Comparison of ENCODE assay signal across 8 cellular contexts in the genomic region with DNA sequence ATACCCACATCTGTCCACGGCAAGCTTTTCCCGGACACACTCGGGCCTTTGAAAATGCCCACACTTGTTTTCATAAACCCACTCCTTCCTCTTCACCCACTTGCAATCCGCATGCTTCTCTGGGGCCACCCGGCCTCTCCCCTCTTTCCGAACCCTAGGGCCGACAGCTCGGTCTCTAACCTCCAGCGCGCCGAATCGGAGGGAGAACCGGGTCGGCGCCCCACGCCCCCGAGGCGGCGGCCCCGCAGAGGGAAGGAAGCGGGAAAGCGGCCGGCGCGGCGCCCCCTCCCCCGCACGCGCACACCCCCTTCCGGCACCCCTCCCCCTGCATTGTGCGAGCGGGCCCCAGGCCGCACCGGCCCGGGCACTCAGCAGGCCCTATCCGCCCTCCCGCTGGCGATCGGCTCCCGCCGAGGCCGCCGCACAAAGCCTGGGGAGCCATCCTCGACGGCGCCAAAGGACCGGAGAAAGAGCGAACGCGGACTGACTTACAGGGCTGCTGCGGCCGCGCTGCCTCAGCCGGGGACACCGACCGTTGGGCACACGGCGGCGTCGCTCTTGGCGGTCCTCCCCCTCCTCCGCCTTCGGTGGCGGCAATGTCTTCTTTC. TPM values are rescaled to one million over a fixed set of nuclear protein-coding genes. Genes with fewer than 3 reads are reported as not detected.
A peak's percentile ranks its signal among the peaks of the same experiment; 100 is the strongest.
DNase-seq lines count a peak whose midpoint lies in the region; ATAC-seq and TF ChIP-seq lines count a peak whose summit lies in the region.

No MANE protein-coding gene starts in this region.

- H3K27ac ChIP-seq in HCT116 (ENCODE audit: low read depth, low read length), result peak overlapping the region; percentile 92
- H3K27ac ChIP-seq in cingulate gyrus (ENCODE audit: low read depth, low read length), result peak overlapping the region; percentile 83
- peak overlapping the region; percentile 95 to 96 (median 96) for H3K27ac ChIP-seq in right lobe of liver

- intact Hi-C loops in HCT116 (cut with micrococcal nuclease), result loop anchor here (2.0 kb wide), 1 partner anchor 299 kb away; a partner anchor contains a TSS
- intact Hi-C loops in right lobe of liver (cut with DNase I), result no loop called here

- CTCF ChIA-PET in HCT116 (lab: Charles Lee), result no interaction called here

- peak overlapping the region; percentile 92 for H3K9ac ChIP-seq in HCT116 (ENCODE audit: low read length)

- peaks cover 52% of the 10 kb centered on the region for H3K79me2 ChIP-seq in HCT116 (ENCODE audit: insufficient read depth, low read length)

- no peak for TF ChIP-seq CTCF in HCT116 (IDR thresholded peaks at IDR 0.05 in 2 of 3, conservative IDR thresholded peaks at IDR 0.05 in 1 of 3; ENCODE audit: borderline replicate concordance in 1 of 3, insufficient read depth in 1 of 3, low read depth in 2 of 3, low read length in 2 of 3)
- no peak for TF ChIP-seq CTCF in right lobe of liver (IDR thresholded peaks at IDR 0.05)

- H2AFZ ChIP-seq in HCT116 (ENCODE audit: low read depth, low read length, poor library complexity, severe bottlenecking), result no peak overlapping the region

- peak overlapping the region; percentile 90 for H3K4me2 ChIP-seq in HCT116 (ENCODE audit: low read length)

- H3K36me3 ChIP-seq in HCT116 (ENCODE audit: control insufficient read depth in 1 of 2, insufficient read depth in 2 of 2, low read length in 2 of 2) (peaks cover 0 to 4% of the 10 kb centered on the region in 2 experiments; a peak in 1 of 4 replicates), MG63 (peaks cover 21% of the 10 kb centered on the region), right lobe of liver (no peaks in the 10 kb centered on the region)

- H3K9me2 ChIP-seq in HCT116 (ENCODE audit: insufficient read depth), result no peaks in the 10 kb centered on the region

- H3K9me3 ChIP-seq in HCT116 (ENCODE audit: control insufficient read depth in 1 of 2, insufficient read depth in 1 of 2, low read depth in 1 of 2, low read length in 2 of 2) (no peaks in the 10 kb centered on the region), MG63 (no peaks in the 10 kb centered on the region), right lobe of liver (no peaks in the 10 kb centered on the region)

- peak; percentile 72 for DNase-seq in DMS53 (lab: John Stamatoyannopoulos, UW)
- DNase-seq in DMS53 treated with DMSO at 0.1 percent for 48 hours (lab: John Stamatoyannopoulos, UW; ENCODE audit: unreplicated experiment), result no peak
- no peak for DNase-seq in HCT116 (ENCODE audit: low read depth, low spot score)
- peak; percentile 57 for DNase-seq in MG63
- DNase-seq in activated CD4-positive, CD25-positive, alpha-beta regulatory T cell (lab: John Stamatoyannopoulos, UW), result peak; percentile 30 to 42 (median 32)
- peak; percentile 70 to 74 (median 71) for DNase-seq in right lobe of liver
- peak; percentile 47 to 54 for DNase-seq in stimulated activated CD4-positive, alpha-beta T cell treated with anti-CD3 and anti-CD28 coated beads, Interleukin-4, amount 100 ng/mL, for 48 hours (ENCODE audit: low read depth in 2 of 2)

- TF ChIP-seq POLR2A in HCT116 (IDR thresholded peaks at IDR 0.05; ENCODE audit: borderline replicate concordance, extremely low read depth, insufficient read depth, insufficient read length), result no peak
- TF ChIP-seq POLR2A in right lobe of liver (IDR thresholded peaks at IDR 0.05), result no peak

- peaks cover 14 to 36% of the 10 kb centered on the region in 2 experiments for H3K4me1 ChIP-seq in HCT116 (ENCODE audit: control insufficient read depth in 1 of 2, insufficient read depth in 2 of 2, low read length in 2 of 2)
- peaks cover 0 to 39% (median 18%) of the 10 kb centered on the region in 4 donors for H3K4me1 ChIP-seq in right lobe of liver

- no TSS peak for BruUV-seq in HCT116 (replicated peaks; lab: Mats Ljungman, UMichigan)

- ATAC-seq in HCT116, result peak; percentile 58
- ATAC-seq in right lobe of liver, result peak; percentile 47 to 71 (median 58)

- H4K20me1 ChIP-seq in HCT116 (ENCODE audit: insufficient read depth), result peaks cover 30% of the 10 kb centered on the region

- no peaks in the 10 kb centered on the region for H3K27me3 ChIP-seq in HCT116 (ENCODE audit: insufficient read depth, low read length)
- H3K27me3 ChIP-seq in MG63, result no peaks in the 10 kb centered on the region
- no peaks in the 10 kb centered on the region for H3K27me3 ChIP-seq in right lobe of liver

- WGBS in right lobe of liver (ENCODE audit: insufficient coverage, low coverage, low lambda C conversion rate, missing lambda C conversion rate), result 0% methylated on average over 10 of the region's 64 CpGs

- POLR2A ChIA-PET in HCT116 (lab: Charles Lee), result interaction anchor here (1.1 kb wide), 1 partner anchor 97 kb away, joined by 5 read pairs; a partner anchor contains a TSS

- H3K4me3 ChIP-seq in HCT116 (replicated peaks in 1 of 2; ENCODE audit: low read depth in 1 of 2, low read length in 2 of 2) (peak overlapping the region; percentile 83 to 95), MG63 (peak overlapping the region; percentile 92), right lobe of liver (peak overlapping the region; percentile 72 to 87 (median 81))

- RAD21 ChIA-PET in HCT116 (lab: Charles Lee; ENCODE audit: low non-redundant PET in 1 of 2, low total read pairs in 2 of 2, uncharacterized antibody in 2 of 2, unreplicated experiment in 2 of 2), result no interaction called here

- TF ChIP-seq RAD21 in HCT116 (IDR thresholded peaks at IDR 0.05; ENCODE audit: low read depth), result no peak

TF ChIP-seq in HCT116, 20 proteins besides CTCF, POLR2A, EP300 and RAD21:
- TF ChIP-seq EGR1 (IDR thresholded peaks at IDR 0.05; ENCODE audit: low read depth) (peak; percentile 54; the same call in 1 of the 2 replicates), ZFX (IDR thresholded peaks at IDR 0.05) (peak; percentile 97)
- TF ChIP-seq, protein P1, sequence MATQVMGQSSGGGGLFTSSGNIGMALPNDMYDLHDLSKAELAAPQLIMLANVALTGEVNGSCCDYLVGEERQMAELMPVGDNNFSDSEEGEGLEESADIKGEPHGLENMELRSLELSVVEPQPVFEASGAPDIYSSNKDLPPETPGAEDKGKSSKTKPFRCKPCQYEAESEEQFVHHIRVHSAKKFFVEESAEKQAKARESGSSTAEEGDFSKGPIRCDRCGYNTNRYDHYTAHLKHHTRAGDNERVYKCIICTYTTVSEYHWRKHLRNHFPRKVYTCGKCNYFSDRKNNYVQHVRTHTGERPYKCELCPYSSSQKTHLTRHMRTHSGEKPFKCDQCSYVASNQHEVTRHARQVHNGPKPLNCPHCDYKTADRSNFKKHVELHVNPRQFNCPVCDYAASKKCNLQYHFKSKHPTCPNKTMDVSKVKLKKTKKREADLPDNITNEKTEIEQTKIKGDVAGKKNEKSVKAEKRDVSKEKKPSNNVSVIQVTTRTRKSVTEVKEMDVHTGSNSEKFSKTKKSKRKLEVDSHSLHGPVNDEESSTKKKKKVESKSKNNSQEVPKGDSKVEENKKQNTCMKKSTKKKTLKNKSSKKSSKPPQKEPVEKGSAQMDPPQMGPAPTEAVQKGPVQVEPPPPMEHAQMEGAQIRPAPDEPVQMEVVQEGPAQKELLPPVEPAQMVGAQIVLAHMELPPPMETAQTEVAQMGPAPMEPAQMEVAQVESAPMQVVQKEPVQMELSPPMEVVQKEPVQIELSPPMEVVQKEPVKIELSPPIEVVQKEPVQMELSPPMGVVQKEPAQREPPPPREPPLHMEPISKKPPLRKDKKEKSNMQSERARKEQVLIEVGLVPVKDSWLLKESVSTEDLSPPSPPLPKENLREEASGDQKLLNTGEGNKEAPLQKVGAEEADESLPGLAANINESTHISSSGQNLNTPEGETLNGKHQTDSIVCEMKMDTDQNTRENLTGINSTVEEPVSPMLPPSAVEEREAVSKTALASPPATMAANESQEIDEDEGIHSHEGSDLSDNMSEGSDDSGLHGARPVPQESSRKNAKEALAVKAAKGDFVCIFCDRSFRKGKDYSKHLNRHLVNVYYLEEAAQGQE (IDR thresholded peaks at IDR 0.05; ENCODE audit: low read depth), result no peak

RNA-seq across cellular contexts. Expression of a gene that starts 0.4 kb away (rescaled TPM):
- total RNA-seq in HCT116 (2021; ENCODE audit: unreplicated experiment) (105 TPM), right lobe of liver (10 to 100 TPM; 31.3 to 62.2 (median 51.5) TPM)
- 39.0 and 39.7 TPM in 2 replicates for polyA plus RNA-seq in HCT116 (2012)
- 26.1 and 27.2 TPM in 2 replicates for total RNA-seq in MG63 (2014; rRNA removed; shearing (Covaris generic); ENCODE audit: low replicate concordance)

Comparison
In these comparisons a context has a peak if more than half of its experiments do, and no peak if none do; other contexts are left out.
1. DNase-seq: peak in DMS53 (single experiment), MG63 (single experiment), activated CD4-positive, CD25-positive, alpha-beta regulatory T cell (4 of 4), right lobe of liver (3 of 3) and stimulated activated CD4-positive, alpha-beta T cell treated with anti-CD3 and anti-CD28 coated beads, Interleukin-4, amount 100 ng/mL, for 48 hours (2 of 2); none in DMS53 treated with DMSO at 0.1 percent for 48 hours (single experiment) and HCT116 (single experiment).
2. Peak in every context shown above with its lines, with median percentiles within 50 percentile points of each other: H3K27ac ChIP-seq and H3K4me3 ChIP-seq.